Comparison of ENCODE assay signal across 8 cellular contexts in genomic region chr1:90850925-90851710, GRCh38.
DNase-seq lines count a peak whose midpoint lies in the region; ATAC-seq and TF ChIP-seq lines count a peak whose summit lies in the region.

No MANE protein-coding gene starts in this region.

- no peaks in the 10 kb centered on the region for H3K36me3 Mint-ChIP-seq in CD8-positive, alpha-beta memory T cell
- H3K36me3 Mint-ChIP-seq in activated T-helper 1 cell treated with anti-CD3 and anti-CD28 coated beads, Interleukin-12 subunit alpha, Interleukin-12 subunit beta, Interleukin-2, Interleukin-4 antibody, amounts not matched to agents 30 ng/mL and 10 ng/mL and 1 ng/mL, durations not matched to agents 14 hours and 24 hours and 36 hours (ENCODE audit: low read depth), result peaks cover 2% of the 10 kb centered on the region
- H3K36me3 Mint-ChIP-seq in neural crest cell (ENCODE audit: low read depth), result no peaks in the 10 kb centered on the region

- peak overlapping the region in 1 of 8 donors; percentile 59 for H3K27ac Mint-ChIP-seq in CD8-positive, alpha-beta memory T cell
- no peak overlapping the region for H3K27ac Mint-ChIP-seq in activated T-helper 1 cell treated with anti-CD3 and anti-CD28 coated beads, Interleukin-12 subunit alpha, Interleukin-12 subunit beta, Interleukin-2, Interleukin-4 antibody, amounts not matched to agents 30 ng/mL and 10 ng/mL and 1 ng/mL, durations not matched to agents 14 hours and 24 hours and 36 hours
- H3K27ac Mint-ChIP-seq in neural crest cell (ENCODE audit: unreplicated experiment), result peak overlapping the region; percentile 12
- H3K27ac Mint-ChIP-seq in stimulated activated naive CD8-positive, alpha-beta T cell treated with anti-CD3 and anti-CD28 coated beads, Interleukin-15, amount 100 ng/mL, for 72 hours, result no peak overlapping the region

- H3K27me3 Mint-ChIP-seq in CD8-positive, alpha-beta memory T cell, result peaks cover 28 to 66% of the 10 kb centered on the region in 2 donors
- H3K27me3 Mint-ChIP-seq in activated T-helper 1 cell treated with anti-CD3 and anti-CD28 coated beads, Interleukin-12 subunit alpha, Interleukin-12 subunit beta, Interleukin-2, Interleukin-4 antibody, amounts not matched to agents 30 ng/mL and 10 ng/mL and 1 ng/mL, durations not matched to agents 14 hours and 24 hours and 36 hours (ENCODE audit: insufficient read depth), result peaks cover 60% of the 10 kb centered on the region
- H3K27me3 Mint-ChIP-seq in neural crest cell (ENCODE audit: low read depth), result peaks cover 29% of the 10 kb centered on the region
- peaks cover 81% of the 10 kb centered on the region for H3K27me3 Mint-ChIP-seq in stimulated activated naive CD8-positive, alpha-beta T cell treated with anti-CD3 and anti-CD28 coated beads, Interleukin-15, amount 100 ng/mL, for 72 hours

- H3K4me1 Mint-ChIP-seq in CD8-positive, alpha-beta memory T cell, result peaks cover 8 to 17% (median 11%) of the 10 kb centered on the region in 3 donors
- peaks cover 17% of the 10 kb centered on the region for H3K4me1 Mint-ChIP-seq in activated T-helper 1 cell treated with anti-CD3 and anti-CD28 coated beads, Interleukin-12 subunit alpha, Interleukin-12 subunit beta, Interleukin-2, Interleukin-4 antibody, amounts not matched to agents 30 ng/mL and 10 ng/mL and 1 ng/mL, durations not matched to agents 14 hours and 24 hours and 36 hours (ENCODE audit: low read depth)
- H3K4me1 Mint-ChIP-seq in neural crest cell, result peaks cover 20% of the 10 kb centered on the region
- H3K4me1 Mint-ChIP-seq in stimulated activated naive CD8-positive, alpha-beta T cell treated with anti-CD3 and anti-CD28 coated beads, Interleukin-15, amount 100 ng/mL, for 72 hours, result peaks cover 21% of the 10 kb centered on the region

- H3K4me1 ChIP-seq in CD8-positive, alpha-beta memory T cell (ENCODE audit: insufficient read depth, low read length), result peaks cover 12% of the 10 kb centered on the region
- peaks cover 9% of the 10 kb centered on the region; the same call in 1 of the 2 replicates for H3K4me1 ChIP-seq in PC-9 (replicated peaks; ENCODE audit: insufficient read depth)

- peak; percentile 98 for ATAC-seq in GM19467 (IDR thresholded peaks at IDR 0.05; ENCODE audit: unreplicated experiment)
- ATAC-seq in HG03575 (IDR thresholded peaks at IDR 0.05; ENCODE audit: extremely low read depth, insufficient number of reproducible peaks, low FRiP score, unreplicated experiment), result peak; percentile 66
- peak; percentile 98 for ATAC-seq in stimulated activated naive CD8-positive, alpha-beta T cell treated with anti-CD3 and anti-CD28 coated beads, Interleukin-15, amount 100 ng/mL, for 72 hours

- POLR2A ChIA-PET in CD8-positive, alpha-beta memory T cell (lab: Charles Lee), result no interaction called here
- POLR2A ChIA-PET in PC-9 (lab: Charles Lee; ENCODE audit: unreplicated experiment), result interaction anchor here (0.6 kb wide), 1 partner anchor 113 kb away, joined by 10 read pairs; no protein-coding TSS in a partner anchor

- H3K27ac ChIP-seq in CD8-positive, alpha-beta memory T cell (ENCODE audit: low read depth, low read length), result peak overlapping the region; percentile 59
- H3K27ac ChIP-seq in PC-9, result no peak overlapping the region

- no peaks in the 10 kb centered on the region for H3K36me3 ChIP-seq in CD8-positive, alpha-beta memory T cell (ENCODE audit: insufficient read depth, low read length)
- H3K36me3 ChIP-seq in PC-9 (ENCODE audit: low read depth), result no peaks in the 10 kb centered on the region

- peak overlapping the region; percentile 100 for H2AFZ ChIP-seq in PC-9

- H3K4me3 ChIP-seq in CD8-positive, alpha-beta memory T cell (ENCODE audit: low read length), result peak overlapping the region; percentile 65
- peak overlapping the region; percentile 89 for H3K4me3 ChIP-seq in PC-9

- no peaks in the 10 kb centered on the region for H3K9me3 ChIP-seq in CD8-positive, alpha-beta memory T cell (ENCODE audit: low read length)
- H3K9me3 ChIP-seq in PC-9 (ENCODE audit: insufficient read depth, low read depth), result no peaks in the 10 kb centered on the region

- H3K4me3 Mint-ChIP-seq in CD8-positive, alpha-beta memory T cell, result peak overlapping the region; percentile 77 to 92 (median 84)
- H3K4me3 Mint-ChIP-seq in activated T-helper 1 cell treated with anti-CD3 and anti-CD28 coated beads, Interleukin-12 subunit alpha, Interleukin-12 subunit beta, Interleukin-2, Interleukin-4 antibody, amounts not matched to agents 30 ng/mL and 10 ng/mL and 1 ng/mL, durations not matched to agents 14 hours and 24 hours and 36 hours, result peak overlapping the region; percentile 79
- H3K4me3 Mint-ChIP-seq in neural crest cell, result peak overlapping the region; percentile 91
- H3K4me3 Mint-ChIP-seq in stimulated activated naive CD8-positive, alpha-beta T cell treated with anti-CD3 and anti-CD28 coated beads, Interleukin-15, amount 100 ng/mL, for 72 hours, result peak overlapping the region; percentile 80 to 85

- H3K27me3 ChIP-seq in CD8-positive, alpha-beta memory T cell (ENCODE audit: insufficient read depth, low read length, poor library complexity, severe bottlenecking), result peaks cover 23% of the 10 kb centered on the region
- H3K27me3 ChIP-seq in PC-9 (ENCODE audit: insufficient read depth, low read depth), result no peaks in the 10 kb centered on the region

- no peaks in the 10 kb centered on the region for H3K9me3 Mint-ChIP-seq in CD8-positive, alpha-beta memory T cell
- H3K9me3 Mint-ChIP-seq in activated T-helper 1 cell treated with anti-CD3 and anti-CD28 coated beads, Interleukin-12 subunit alpha, Interleukin-12 subunit beta, Interleukin-2, Interleukin-4 antibody, amounts not matched to agents 30 ng/mL and 10 ng/mL and 1 ng/mL, durations not matched to agents 14 hours and 24 hours and 36 hours, result no peaks in the 10 kb centered on the region
- H3K9me3 Mint-ChIP-seq in neural crest cell, result no peaks in the 10 kb centered on the region
- no peaks in the 10 kb centered on the region for H3K9me3 Mint-ChIP-seq in stimulated activated naive CD8-positive, alpha-beta T cell treated with anti-CD3 and anti-CD28 coated beads, Interleukin-15, amount 100 ng/mL, for 72 hours

- CTCF ChIA-PET in CD8-positive, alpha-beta memory T cell (lab: Charles Lee), result interaction anchor here (2.1 kb wide), 1 partner anchor 13 kb away, joined by 6 read pairs; no protein-coding TSS in a partner anchor
- CTCF ChIA-PET in PC-9 (lab: Charles Lee), result interaction anchor here (0.5 to 0.7 kb wide), 2 partner anchors 270 to 1829 kb away, joined by 4 to 6 read pairs; no protein-coding TSS in a partner anchor

- H3K4me2 ChIP-seq in PC-9, result peak overlapping the region; percentile 92

- no peaks in the 10 kb centered on the region for H4K20me1 ChIP-seq in PC-9 (ENCODE audit: insufficient read depth)

- intact Hi-C loops in PC-9 (cut with micrococcal nuclease; ENCODE audit: unreplicated experiment), result no loop called here
- intact Hi-C loops in activated T-helper 1 cell treated with anti-CD3 and anti-CD28 coated beads, Interleukin-12 subunit alpha, Interleukin-12 subunit beta, Interleukin-2, Interleukin-4 antibody, amounts not matched to agents 30 ng/mL and 10 ng/mL and 1 ng/mL, durations not matched to agents 14 hours and 24 hours and 36 hours (cut with micrococcal nuclease), result loop anchor here (1.0 to 5.0 kb wide), 3 partner anchors 111 to 316 kb away; partner anchors contain the start of gene ZNF644

- H3F3A ChIP-seq in PC-9 (ENCODE audit: insufficient read depth, low read depth), result no peaks in the 10 kb centered on the region

- H3K9me2 ChIP-seq in PC-9 (ENCODE audit: insufficient read depth), result no peaks in the 10 kb centered on the region

- H3K79me2 ChIP-seq in PC-9 (ENCODE audit: low read depth), result no peaks in the 10 kb centered on the region

- TF ChIP-seq CTCF in PC-9 (conservative IDR thresholded peaks at IDR 0.05) (peak; percentile 74), neural crest cell (conservative IDR thresholded peaks at IDR 0.05) (peak; percentile 80)

- no TSS peak for BruUV-seq in PC-9 (replicated peaks; lab: Mats Ljungman, UMichigan)

- DNase-seq in CD8-positive, alpha-beta memory T cell, result peak; percentile 59 to 80 (median 65)
- DNase-seq in PC-9 (peak; percentile 69 to 75), fibroblast of the conjunctiva (ENCODE audit: low read depth) (peak; percentile 39), neural crest cell (ENCODE audit: low read depth, low spot score) (peak; percentile 73)
- DNase-seq in activated T-helper 1 cell treated with anti-CD3 and anti-CD28 coated beads, Interleukin-12 subunit alpha, Interleukin-12 subunit beta, Interleukin-2, Interleukin-4 antibody, amounts not matched to agents 30 ng/mL and 10 ng/mL and 1 ng/mL, durations not matched to agents 14 hours and 24 hours and 36 hours (ENCODE audit: low spot score), result peak; percentile 67
- peak; percentile 72 for DNase-seq in stimulated activated naive CD8-positive, alpha-beta T cell treated with anti-CD3 and anti-CD28 coated beads, Interleukin-15, amount 100 ng/mL, for 72 hours
